Comparison of ENCODE assay signal across 10 cellular contexts in genomic region chr12:24915501-24915900, GRCh38.
"Had no signal": no experiment of that assay in that cellular context is flagged by ENCODE, and none has a peak within 500 bp of the region (broad histone marks: within the 10 kb centered on the region; RNA-seq: fewer than 3 reads in every experiment).

No MANE protein-coding gene starts in this region.

- H3K4me3 ChIP-seq: GM23248, HAP-1 had no signal

- H3K27me3 Mint-ChIP-seq: IgD-negative memory B cell had no signal

- H3K9ac ChIP-seq: GM23248 had no signal

- H3K4me1 Mint-ChIP-seq: IgD-negative memory B cell had no signal

- H2AFZ ChIP-seq: GM23248 had no signal

- H3K4me3 Mint-ChIP-seq: HFFc6, IgD-negative memory B cell had no signal

- H3K36me3 Mint-ChIP-seq: IgD-negative memory B cell had no signal

- H3K27ac ChIP-seq: GM23248, HL-60 had no signal

- H3K9me3 ChIP-seq: HAP-1 had no signal

- ATAC-seq: HCT116, HepG2 had no signal

- H3K36me3 ChIP-seq: HAP-1 had no signal

- H3K27ac Mint-ChIP-seq: HFFc6, IgD-negative memory B cell had no signal

- DNase-seq: GM23248, GOT3, H7, HFFc6, KBM-7 had no signal

- H3K9me3 Mint-ChIP-seq: HFFc6, IgD-negative memory B cell had no signal
